1 cellular context compared by ENCODE assay signal in the genomic region with DNA sequence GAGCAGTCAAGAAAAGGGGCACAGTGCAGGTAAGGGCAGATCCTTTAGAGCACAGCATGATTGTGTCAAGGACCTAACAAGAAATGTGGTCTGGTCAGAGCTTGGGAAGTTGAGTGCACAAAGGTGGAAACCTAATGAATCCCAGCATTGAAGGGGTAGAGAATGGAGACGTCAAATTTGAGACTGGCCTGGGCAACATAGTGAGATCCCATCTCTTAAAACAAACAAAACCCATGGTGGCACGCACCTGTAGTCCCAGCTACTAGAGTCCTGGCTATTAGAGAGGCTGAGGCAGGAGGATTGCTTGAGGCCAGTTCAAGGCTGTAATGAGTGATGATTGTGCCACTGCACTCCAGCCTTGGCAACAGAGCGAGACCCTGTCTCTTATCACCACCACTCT.
TF ChIP-seq lines count a peak whose summit lies in the region.

No MANE protein-coding gene starts in this region.

TF ChIP-seq in SK-N-SH treated with all-trans-retinoic acid at 6 μM for 48 hours, 23 proteins besides CTCF, POLR2A, EP300 and RAD21:
- TF ChIP-seq ZC3H10 (CRISPR knock-in tag; IDR thresholded peaks at IDR 0.05) (no peak), SNAI2 (CRISPR knock-in tag; IDR thresholded peaks at IDR 0.05) (no peak), TOX (CRISPR knock-in tag; IDR thresholded peaks at IDR 0.05; ENCODE audit: borderline replicate concordance) (no peak), ESRRG (CRISPR knock-in tag; IDR thresholded peaks at IDR 0.05) (no peak), PPARA (CRISPR knock-in tag; IDR thresholded peaks at IDR 0.05; ENCODE audit: borderline replicate concordance) (no peak), ZFP3 (CRISPR knock-in tag; IDR thresholded peaks at IDR 0.05) (no peak), CSDC2 (CRISPR knock-in tag; IDR thresholded peaks at IDR 0.05) (no peak), ISL1 (CRISPR knock-in tag; IDR thresholded peaks at IDR 0.05) (no peak), ZNF565 (CRISPR knock-in tag; conservative IDR thresholded peaks at IDR 0.05; ENCODE audit: low read depth) (no peak), OSR1 (CRISPR knock-in tag; IDR thresholded peaks at IDR 0.05) (no peak), RARB (CRISPR knock-in tag; IDR thresholded peaks at IDR 0.05) (no peak), GLIS3 (CRISPR knock-in tag; IDR thresholded peaks at IDR 0.05) (no peak)
- TF ChIP-seq, protein P1, sequence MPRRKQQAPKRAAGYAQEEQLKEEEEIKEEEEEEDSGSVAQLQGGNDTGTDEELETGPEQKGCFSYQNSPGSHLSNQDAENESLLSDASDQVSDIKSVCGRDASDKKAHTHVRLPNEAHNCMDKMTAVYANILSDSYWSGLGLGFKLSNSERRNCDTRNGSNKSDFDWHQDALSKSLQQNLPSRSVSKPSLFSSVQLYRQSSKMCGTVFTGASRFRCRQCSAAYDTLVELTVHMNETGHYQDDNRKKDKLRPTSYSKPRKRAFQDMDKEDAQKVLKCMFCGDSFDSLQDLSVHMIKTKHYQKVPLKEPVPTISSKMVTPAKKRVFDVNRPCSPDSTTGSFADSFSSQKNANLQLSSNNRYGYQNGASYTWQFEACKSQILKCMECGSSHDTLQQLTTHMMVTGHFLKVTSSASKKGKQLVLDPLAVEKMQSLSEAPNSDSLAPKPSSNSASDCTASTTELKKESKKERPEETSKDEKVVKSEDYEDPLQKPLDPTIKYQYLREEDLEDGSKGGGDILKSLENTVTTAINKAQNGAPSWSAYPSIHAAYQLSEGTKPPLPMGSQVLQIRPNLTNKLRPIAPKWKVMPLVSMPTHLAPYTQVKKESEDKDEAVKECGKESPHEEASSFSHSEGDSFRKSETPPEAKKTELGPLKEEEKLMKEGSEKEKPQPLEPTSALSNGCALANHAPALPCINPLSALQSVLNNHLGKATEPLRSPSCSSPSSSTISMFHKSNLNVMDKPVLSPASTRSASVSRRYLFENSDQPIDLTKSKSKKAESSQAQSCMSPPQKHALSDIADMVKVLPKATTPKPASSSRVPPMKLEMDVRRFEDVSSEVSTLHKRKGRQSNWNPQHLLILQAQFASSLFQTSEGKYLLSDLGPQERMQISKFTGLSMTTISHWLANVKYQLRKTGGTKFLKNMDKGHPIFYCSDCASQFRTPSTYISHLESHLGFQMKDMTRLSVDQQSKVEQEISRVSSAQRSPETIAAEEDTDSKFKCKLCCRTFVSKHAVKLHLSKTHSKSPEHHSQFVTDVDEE (CRISPR knock-in tag; IDR thresholded peaks at IDR 0.05): no peak
- TF ChIP-seq, protein P2, sequence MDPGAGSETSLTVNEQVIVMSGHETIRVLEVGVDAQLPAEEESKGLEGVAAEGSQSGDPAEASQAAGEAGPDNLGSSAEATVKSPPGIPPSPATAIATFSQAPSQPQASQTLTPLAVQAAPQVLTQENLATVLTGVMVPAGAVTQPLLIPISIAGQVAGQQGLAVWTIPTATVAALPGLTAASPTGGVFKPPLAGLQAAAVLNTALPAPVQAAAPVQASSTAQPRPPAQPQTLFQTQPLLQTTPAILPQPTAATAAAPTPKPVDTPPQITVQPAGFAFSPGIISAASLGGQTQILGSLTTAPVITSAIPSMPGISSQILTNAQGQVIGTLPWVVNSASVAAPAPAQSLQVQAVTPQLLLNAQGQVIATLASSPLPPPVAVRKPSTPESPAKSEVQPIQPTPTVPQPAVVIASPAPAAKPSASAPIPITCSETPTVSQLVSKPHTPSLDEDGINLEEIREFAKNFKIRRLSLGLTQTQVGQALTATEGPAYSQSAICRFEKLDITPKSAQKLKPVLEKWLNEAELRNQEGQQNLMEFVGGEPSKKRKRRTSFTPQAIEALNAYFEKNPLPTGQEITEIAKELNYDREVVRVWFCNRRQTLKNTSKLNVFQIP (CRISPR knock-in tag; IDR thresholded peaks at IDR 0.05; ENCODE audit: borderline replicate concordance, low read depth): no peak
